Comparison of ENCODE assay signal across 1 cellular context in the genomic region with DNA sequence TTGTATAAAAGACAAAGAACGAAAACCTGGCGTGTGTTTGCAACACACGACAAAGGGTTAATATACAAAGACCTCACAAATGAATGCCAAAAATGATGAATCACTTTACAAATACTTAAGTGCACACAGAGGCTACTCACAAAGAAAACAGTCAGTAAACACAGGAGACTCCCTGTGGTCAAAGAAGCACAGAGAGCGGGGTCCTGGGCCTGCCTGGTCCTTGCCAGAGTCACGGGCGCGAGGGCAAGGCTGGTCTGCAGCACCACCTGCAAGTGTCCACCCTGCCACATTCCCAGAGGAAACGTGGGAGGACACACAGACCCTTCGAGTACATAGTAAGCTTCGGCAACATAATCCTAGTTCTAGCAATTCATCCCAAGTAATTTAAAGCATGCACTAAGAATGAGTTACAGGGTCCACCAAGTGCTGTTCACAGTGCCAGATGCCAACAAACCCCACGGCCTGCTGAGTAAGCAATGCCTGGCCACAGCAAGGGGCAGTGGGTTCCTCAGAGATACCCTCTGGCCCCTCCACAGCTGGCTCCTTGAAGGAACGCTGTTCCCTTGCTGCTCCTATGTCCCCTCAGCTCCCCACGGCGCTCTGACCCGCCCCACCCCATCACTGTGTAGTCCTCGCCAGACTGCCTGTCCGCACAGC.
TF ChIP-seq lines count a peak whose summit lies in the region.

No MANE protein-coding gene starts in this region.

TF ChIP-seq in SK-N-SH treated with all-trans-retinoic acid at 6 μM for 48 hours, 23 proteins besides CTCF, POLR2A, EP300 and RAD21 (continued from another document):
- TF ChIP-seq, protein P1, sequence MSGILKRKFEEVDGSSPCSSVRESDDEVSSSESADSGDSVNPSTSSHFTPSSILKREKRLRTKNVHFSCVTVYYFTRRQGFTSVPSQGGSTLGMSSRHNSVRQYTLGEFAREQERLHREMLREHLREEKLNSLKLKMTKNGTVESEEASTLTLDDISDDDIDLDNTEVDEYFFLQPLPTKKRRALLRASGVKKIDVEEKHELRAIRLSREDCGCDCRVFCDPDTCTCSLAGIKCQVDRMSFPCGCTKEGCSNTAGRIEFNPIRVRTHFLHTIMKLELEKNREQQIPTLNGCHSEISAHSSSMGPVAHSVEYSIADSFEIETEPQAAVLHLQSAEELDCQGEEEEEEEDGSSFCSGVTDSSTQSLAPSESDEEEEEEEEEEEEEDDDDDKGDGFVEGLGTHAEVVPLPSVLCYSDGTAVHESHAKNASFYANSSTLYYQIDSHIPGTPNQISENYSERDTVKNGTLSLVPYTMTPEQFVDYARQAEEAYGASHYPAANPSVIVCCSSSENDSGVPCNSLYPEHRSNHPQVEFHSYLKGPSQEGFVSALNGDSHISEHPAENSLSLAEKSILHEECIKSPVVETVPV (CRISPR knock-in tag; IDR thresholded peaks at IDR 0.05), result no peak
- TF ChIP-seq, protein P2, sequence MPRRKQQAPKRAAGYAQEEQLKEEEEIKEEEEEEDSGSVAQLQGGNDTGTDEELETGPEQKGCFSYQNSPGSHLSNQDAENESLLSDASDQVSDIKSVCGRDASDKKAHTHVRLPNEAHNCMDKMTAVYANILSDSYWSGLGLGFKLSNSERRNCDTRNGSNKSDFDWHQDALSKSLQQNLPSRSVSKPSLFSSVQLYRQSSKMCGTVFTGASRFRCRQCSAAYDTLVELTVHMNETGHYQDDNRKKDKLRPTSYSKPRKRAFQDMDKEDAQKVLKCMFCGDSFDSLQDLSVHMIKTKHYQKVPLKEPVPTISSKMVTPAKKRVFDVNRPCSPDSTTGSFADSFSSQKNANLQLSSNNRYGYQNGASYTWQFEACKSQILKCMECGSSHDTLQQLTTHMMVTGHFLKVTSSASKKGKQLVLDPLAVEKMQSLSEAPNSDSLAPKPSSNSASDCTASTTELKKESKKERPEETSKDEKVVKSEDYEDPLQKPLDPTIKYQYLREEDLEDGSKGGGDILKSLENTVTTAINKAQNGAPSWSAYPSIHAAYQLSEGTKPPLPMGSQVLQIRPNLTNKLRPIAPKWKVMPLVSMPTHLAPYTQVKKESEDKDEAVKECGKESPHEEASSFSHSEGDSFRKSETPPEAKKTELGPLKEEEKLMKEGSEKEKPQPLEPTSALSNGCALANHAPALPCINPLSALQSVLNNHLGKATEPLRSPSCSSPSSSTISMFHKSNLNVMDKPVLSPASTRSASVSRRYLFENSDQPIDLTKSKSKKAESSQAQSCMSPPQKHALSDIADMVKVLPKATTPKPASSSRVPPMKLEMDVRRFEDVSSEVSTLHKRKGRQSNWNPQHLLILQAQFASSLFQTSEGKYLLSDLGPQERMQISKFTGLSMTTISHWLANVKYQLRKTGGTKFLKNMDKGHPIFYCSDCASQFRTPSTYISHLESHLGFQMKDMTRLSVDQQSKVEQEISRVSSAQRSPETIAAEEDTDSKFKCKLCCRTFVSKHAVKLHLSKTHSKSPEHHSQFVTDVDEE (CRISPR knock-in tag; IDR thresholded peaks at IDR 0.05), result no peak
- no peak for TF ChIP-seq ARNTL (CRISPR knock-in tag; IDR thresholded peaks at IDR 0.05; ENCODE audit: borderline replicate concordance, low read depth)
